In genomic region chr4:71069063-71069462, GRCh38 we compare ENCODE assay signal across 28 cellular contexts.
"Had no signal": no experiment of that assay in that cellular context is flagged by ENCODE, and none has a peak within 500 bp of the region (broad histone marks: within the 10 kb centered on the region; RNA-seq: fewer than 3 reads in every experiment).

No MANE protein-coding gene starts in this region.

- H3K27me3 ChIP-seq: heart left ventricle, ovary, sigmoid colon, stomach, testis, thyroid gland, transverse colon, upper lobe of left lung, vagina had no signal

- H3K4me1 ChIP-seq: lower lobe of right lung, prostate gland, sigmoid colon, testis, thyroid gland, upper lobe of left lung, vagina had no signal

- H3K9me3 ChIP-seq: heart left ventricle, lower lobe of right lung, ovary, prostate gland, sigmoid colon, stomach, testis, thyroid gland, transverse colon, upper lobe of left lung, vagina had no signal

- H3K4me2 ChIP-seq: smooth muscle cell had no signal

- H3K27ac ChIP-seq: heart left ventricle, lower lobe of right lung, ovary, prostate gland, sigmoid colon, stomach, testis, thyroid gland, transverse colon, upper lobe of left lung, vagina had no signal

- DNase-seq: heart left ventricle; hypothalamus; islet precursor cell; left ventricle myocardium superior; lower lobe of right lung; mammary epithelial cell; mesendoderm; naive thymus-derived CD4-positive, alpha-beta T cell; ovary; retina; right cardiac atrium; sigmoid colon; stimulated activated CD4-positive, alpha-beta T cell treated with anti-CD3 and anti-CD28 coated beads, Interleukin-12 subunit alpha, Interleukin-12 subunit beta, amount 100 ng/mL, for 4 hours; stimulated activated CD4-positive, alpha-beta T cell treated with anti-CD3 and anti-CD28 coated beads, Interleukin-15, amount 100 ng/mL, for 24 hours; stimulated activated CD4-positive, alpha-beta T cell treated with anti-CD3 and anti-CD28 coated beads, Interleukin-2, amount 100 ng/mL, for 24 hours; stimulated activated CD4-positive, alpha-beta T cell treated with anti-CD3 and anti-CD28 coated beads, Interleukin-4, amount 100 ng/mL, for 1 hour; stimulated activated naive B cell treated with anti-CD40 and anti-IgM and Interleukin-4, amounts not matched to agents 10 μg/mL and 1 μg/mL and 100 μg/mL, for 72 hours; stimulated activated naive CD8-positive, alpha-beta T cell treated with anti-CD3 and anti-CD28 coated beads, Interleukin-15, Interleukin-2, amounts not matched to agents 100 U/mL and 50 U/mL, for 24 hours; stomach; testis; thyroid gland; transverse colon; upper lobe of left lung had no signal

- H3K36me3 ChIP-seq: heart left ventricle, lower lobe of right lung, ovary, prostate gland, sigmoid colon, stomach, thyroid gland, transverse colon, upper lobe of left lung, vagina had no signal

- H3K4me3 ChIP-seq: heart left ventricle, lower lobe of right lung, ovary, prostate gland, sigmoid colon, smooth muscle cell, stomach, testis, thyroid gland, transverse colon, upper lobe of left lung, vagina had no signal

- ATAC-seq: heart left ventricle; left lobe of liver; left ventricle myocardium superior; lower lobe of right lung; naive thymus-derived CD4-positive, alpha-beta T cell; natural killer cell treated with Interleukin-12 subunit alpha and Interleukin-12 subunit beta and Interleukin-15 and Interleukin-18, amount 100 ng/mL, for 72 hours; right cardiac atrium; stimulated activated naive B cell treated with anti-CD40 and anti-IgM and Interleukin-4, amounts not matched to agents 10 μg/mL and 1 μg/mL and 100 μg/mL, for 72 hours; stimulated activated naive CD8-positive, alpha-beta T cell treated with anti-CD3 and anti-CD28 coated beads, Interleukin-15, Interleukin-2, amounts not matched to agents 100 U/mL and 50 U/mL, for 24 hours had no signal
